Comparison of ENCODE assay signal across 17 cellular contexts in the genomic region with DNA sequence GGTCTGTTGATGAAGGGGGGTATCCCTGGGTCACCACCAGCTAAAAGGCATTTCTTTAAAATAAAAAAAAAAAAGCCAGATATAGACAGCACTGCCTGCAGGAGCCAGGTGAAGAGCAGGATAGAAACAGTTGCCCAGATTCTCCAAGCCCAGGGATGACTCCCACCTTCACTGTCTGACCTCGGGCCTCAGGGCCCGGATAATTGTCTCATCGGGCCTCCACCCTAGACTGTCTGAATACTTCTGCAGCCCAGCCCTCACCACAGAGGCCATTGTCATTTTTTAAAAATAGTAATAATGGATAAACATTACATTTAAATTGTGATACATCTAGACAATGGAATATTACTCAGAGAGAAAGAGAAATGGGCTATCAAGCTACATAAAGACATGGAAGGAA.
DNase-seq lines count a peak whose midpoint lies in the region; ATAC-seq and TF ChIP-seq lines count a peak whose summit lies in the region.
"Had no signal": no experiment of that assay in that cellular context is flagged by ENCODE, and none has a peak within 500 bp of the region (broad histone marks: within the 10 kb centered on the region; RNA-seq: fewer than 3 reads in every experiment).

No MANE protein-coding gene starts in this region.

- H3K27ac Mint-ChIP-seq in natural killer cell = peak overlapping the region in 1 of 2 donors; percentile 93
- H3K27ac Mint-ChIP-seq in natural killer cell treated with Interleukin-12 subunit alpha and Interleukin-12 subunit beta and Interleukin-15 and Interleukin-18, amount 100 ng/mL, for 72 hours = no peak overlapping the region
- no peak overlapping the region for H3K27ac Mint-ChIP-seq in endodermal cell
- H3K27ac Mint-ChIP-seq in nephron = peak overlapping the region in 2 of 3 experiments; percentile 28 to 93
- H3K27ac Mint-ChIP-seq in effector memory CD8-positive, alpha-beta T cell = peak overlapping the region in 1 of 2 donors; percentile 32
- H3K27ac Mint-ChIP-seq: CD4-positive, alpha-beta T cell had no signal

- no peak overlapping the region for H3K4me2 ChIP-seq in PC-3 (ENCODE audit: low read length)
- H3K4me2 ChIP-seq: A549 had no signal

- BruUV-seq in PC-3 (replicated peaks; lab: Mats Ljungman, UMichigan) = no TSS peak

- H3K9ac ChIP-seq in endodermal cell (ENCODE audit: extremely low read depth, low read length, poor library complexity, severe bottlenecking) (no peak overlapping the region), PC-3 (ENCODE audit: low read length) (no peak overlapping the region)

- H3K9me3 ChIP-seq in endodermal cell (ENCODE audit: control insufficient read depth, low read length) (no peaks in the 10 kb centered on the region), uterus (no peaks in the 10 kb centered on the region), PC-3 (ENCODE audit: low read length) (no peaks in the 10 kb centered on the region)
- H3K9me3 ChIP-seq: A549 had no signal

- peak overlapping the region; percentile 34 for H3K27ac ChIP-seq in endodermal cell (ENCODE audit: low read depth, low read length)
- H3K27ac ChIP-seq in uterus = peak overlapping the region; percentile 41 to 69
- H3K27ac ChIP-seq in PC-3 (ENCODE audit: low read length) = no peak overlapping the region
- H3K27ac ChIP-seq: A549 had no signal

- H3K9me3 Mint-ChIP-seq in natural killer cell (peaks cover 0 to 5% of the 10 kb centered on the region in 2 donors), endodermal cell (no peaks in the 10 kb centered on the region), nephron (no peaks in the 10 kb centered on the region)
- peaks cover 4% of the 10 kb centered on the region for H3K9me3 Mint-ChIP-seq in natural killer cell treated with Interleukin-12 subunit alpha and Interleukin-12 subunit beta and Interleukin-15 and Interleukin-18, amount 100 ng/mL, for 72 hours
- no peaks in the 10 kb centered on the region for H3K9me3 Mint-ChIP-seq in effector memory CD8-positive, alpha-beta T cell
- H3K9me3 Mint-ChIP-seq: CD4-positive, alpha-beta T cell had no signal

- H3K36me3 Mint-ChIP-seq in natural killer cell (no peaks in the 10 kb centered on the region), endodermal cell (ENCODE audit: low read depth) (no peaks in the 10 kb centered on the region), nephron (ENCODE audit: low read depth) (no peaks in the 10 kb centered on the region)
- no peaks in the 10 kb centered on the region for H3K36me3 Mint-ChIP-seq in natural killer cell treated with Interleukin-12 subunit alpha and Interleukin-12 subunit beta and Interleukin-15 and Interleukin-18, amount 100 ng/mL, for 72 hours
- H3K36me3 Mint-ChIP-seq in effector memory CD8-positive, alpha-beta T cell (ENCODE audit: insufficient read depth) = no peaks in the 10 kb centered on the region

- ATAC-seq in natural killer cell = no peak
- ATAC-seq in natural killer cell treated with Interleukin-12 subunit alpha and Interleukin-12 subunit beta and Interleukin-15 and Interleukin-18, amount 100 ng/mL, for 72 hours = no peak
- ATAC-seq in effector memory CD8-positive, alpha-beta T cell (replicated peaks) = no peak
- no peak for ATAC-seq in PC-3
- no peak for ATAC-seq in HG02870 (IDR thresholded peaks at IDR 0.05; ENCODE audit: unreplicated experiment)
- ATAC-seq: A549, GM12878, HCT116 had no signal

- POLR2A ChIA-PET in PC-3 (lab: Charles Lee; ENCODE audit: unreplicated experiment) = no interaction called here

- H3K27me3 ChIP-seq in endodermal cell (ENCODE audit: control insufficient read depth, insufficient read depth, low read length, poor library complexity, severe bottlenecking) = no peaks in the 10 kb centered on the region
- no peaks in the 10 kb centered on the region for H3K27me3 ChIP-seq in uterus
- peaks cover 49% of the 10 kb centered on the region for H3K27me3 ChIP-seq in PC-3 (ENCODE audit: low read length)

- no peaks in the 10 kb centered on the region for H3K27me3 Mint-ChIP-seq in natural killer cell (ENCODE audit: low read depth in 2 of 2)
- H3K27me3 Mint-ChIP-seq in natural killer cell treated with Interleukin-12 subunit alpha and Interleukin-12 subunit beta and Interleukin-15 and Interleukin-18, amount 100 ng/mL, for 72 hours = peaks cover 0 to 6% of the 10 kb centered on the region in 2 donors
- peaks cover 3% of the 10 kb centered on the region for H3K27me3 Mint-ChIP-seq in endodermal cell (ENCODE audit: insufficient read depth)
- peaks cover 20% of the 10 kb centered on the region for H3K27me3 Mint-ChIP-seq in nephron (ENCODE audit: low read depth)
- H3K27me3 Mint-ChIP-seq in effector memory CD8-positive, alpha-beta T cell = no peaks in the 10 kb centered on the region
- H3K27me3 Mint-ChIP-seq: CD4-positive, alpha-beta T cell had no signal

- DNase-seq in natural killer cell (no peak), endodermal cell (no peak), uterus (no peak), PC-3 (no peak)
- DNase-seq in natural killer cell treated with Interleukin-12 subunit alpha and Interleukin-12 subunit beta and Interleukin-15 and Interleukin-18, amount 100 ng/mL, for 72 hours (ENCODE audit: low spot score) = no peak
- DNase-seq in effector memory CD8-positive, alpha-beta T cell = no peak
- DNase-seq: CD4-positive, alpha-beta T cell; COR-L47; IMR-90; NCI-H2081 treated with DMSO at 0.1 percent for 48 hours; SHP77 had no signal

- CTCF ChIA-PET in PC-3 (lab: Charles Lee) = no interaction called here

- TF ChIP-seq CTCF in natural killer cell (IDR thresholded peaks at IDR 0.05) = no peak
- TF ChIP-seq CTCF in endodermal cell (conservative IDR thresholded peaks at IDR 0.05) = no peak
- TF ChIP-seq CTCF in nephron (IDR thresholded peaks at IDR 0.05; ENCODE audit: unreplicated experiment in 3 of 3) = no peak
- TF ChIP-seq CTCF in uterus (IDR thresholded peaks at IDR 0.05) = no peak
- no peak for TF ChIP-seq CTCF in PC-3 (conservative IDR thresholded peaks at IDR 0.05; ENCODE audit: low read depth, low read length)

- TF ChIP-seq POLR2A in uterus (IDR thresholded peaks at IDR 0.05) = no peak

- intact Hi-C loops in natural killer cell (cut with micrococcal nuclease) (no loop called here), uterus (cut with DNase I; ENCODE audit: low total_unique reads) (no loop called here), PC-3 (cut with micrococcal nuclease) (no loop called here)

- H3K4me3 ChIP-seq in endodermal cell (ENCODE audit: low read length) (no peak overlapping the region), uterus (no peak overlapping the region), PC-3 (ENCODE audit: low read length) (no peak overlapping the region)
- H3K4me3 ChIP-seq: A549, GM12878 had no signal

- 100% methylated on average over 3 of the region's 3 CpGs; no CpG with 5 or more reads in 1 of the 2 experiments for WGBS in endodermal cell (ENCODE audit: insufficient coverage in 1 of 2, insufficient read length in 1 of 2), 2 experiments

- H3K9me2 ChIP-seq in PC-3 (replicated peaks; ENCODE audit: low read length) = no peaks in the 10 kb centered on the region

- H3K36me3 ChIP-seq in endodermal cell (ENCODE audit: control insufficient read depth, insufficient read depth, low read length) (no peaks in the 10 kb centered on the region), uterus (no peaks in the 10 kb centered on the region), PC-3 (ENCODE audit: low read depth, low read length) (no peaks in the 10 kb centered on the region)

- H3K79me2 ChIP-seq in PC-3 (ENCODE audit: low read length) = no peaks in the 10 kb centered on the region

- H2AFZ ChIP-seq in PC-3 (ENCODE audit: low read length) = no peak overlapping the region

- H3K4me3 Mint-ChIP-seq in natural killer cell (peak overlapping the region; percentile 92), endodermal cell (no peak overlapping the region), nephron (no peak overlapping the region)
- no peak overlapping the region for H3K4me3 Mint-ChIP-seq in natural killer cell treated with Interleukin-12 subunit alpha and Interleukin-12 subunit beta and Interleukin-15 and Interleukin-18, amount 100 ng/mL, for 72 hours
- no peak overlapping the region for H3K4me3 Mint-ChIP-seq in effector memory CD8-positive, alpha-beta T cell
- H3K4me3 Mint-ChIP-seq: B cell; CD4-positive, alpha-beta T cell had no signal

- H3F3A ChIP-seq in PC-3 (ENCODE audit: low read length, unreplicated experiment) = no peaks in the 10 kb centered on the region

- H4K20me1 ChIP-seq in PC-3 (ENCODE audit: low read length) = no peaks in the 10 kb centered on the region

- H3K4me1 Mint-ChIP-seq in natural killer cell = peaks cover 68 to 75% of the 10 kb centered on the region in 2 donors
- peaks cover 51 to 56% of the 10 kb centered on the region in 2 donors for H3K4me1 Mint-ChIP-seq in natural killer cell treated with Interleukin-12 subunit alpha and Interleukin-12 subunit beta and Interleukin-15 and Interleukin-18, amount 100 ng/mL, for 72 hours (ENCODE audit: low read depth in 2 of 2)
- H3K4me1 Mint-ChIP-seq in endodermal cell = no peaks in the 10 kb centered on the region
- peaks cover 23% of the 10 kb centered on the region for H3K4me1 Mint-ChIP-seq in nephron
- H3K4me1 Mint-ChIP-seq in effector memory CD8-positive, alpha-beta T cell (ENCODE audit: low read depth in 2 of 2) = peaks cover 25 to 32% of the 10 kb centered on the region in 2 donors

- H3K4me1 ChIP-seq in endodermal cell (ENCODE audit: control insufficient read depth, insufficient read depth, low read length) (no peaks in the 10 kb centered on the region), uterus (no peaks in the 10 kb centered on the region), PC-3 (ENCODE audit: insufficient read depth, low read length) (no peaks in the 10 kb centered on the region)
- H3K4me1 ChIP-seq: A549 had no signal

Comparison
In these comparisons a context has a peak if more than half of its experiments do, and no peak if none do; other contexts are left out.
1. H3K27ac Mint-ChIP-seq: peak in nephron (2 of 3); none in natural killer cell treated with Interleukin-12 subunit alpha and Interleukin-12 subunit beta and Interleukin-15 and Interleukin-18, amount 100 ng/mL, for 72 hours (0 of 2) and endodermal cell (single experiment).